ENCODE assay signal across 1 cellular context in the genomic region with DNA sequence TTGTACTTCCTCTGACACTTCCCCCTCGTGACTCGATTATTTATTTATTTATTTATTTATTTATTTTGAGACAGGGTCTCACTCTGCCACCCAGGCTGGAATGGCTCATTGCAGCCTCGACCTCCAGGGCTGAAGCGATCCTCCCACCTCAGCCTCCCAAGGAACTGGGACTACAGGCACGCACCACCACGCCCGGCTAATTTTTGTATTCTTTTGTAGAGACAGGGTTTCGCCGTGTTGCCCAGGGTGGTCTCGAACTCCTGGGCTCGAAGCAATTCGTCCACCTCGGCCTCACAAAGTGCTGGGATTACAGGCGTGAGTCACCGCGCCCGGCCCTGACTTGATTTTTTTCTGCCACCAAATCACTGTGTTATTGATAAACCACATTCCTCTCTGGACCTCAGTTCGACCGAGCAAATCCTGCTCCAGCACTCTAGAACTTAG.
TF ChIP-seq lines count a peak whose summit lies in the region.

No MANE protein-coding gene starts in this region.

TF ChIP-seq in HEK293, 187 proteins besides CTCF, POLR2A, EP300 and RAD21 (continued from another document):
- TF ChIP-seq, protein P1, sequence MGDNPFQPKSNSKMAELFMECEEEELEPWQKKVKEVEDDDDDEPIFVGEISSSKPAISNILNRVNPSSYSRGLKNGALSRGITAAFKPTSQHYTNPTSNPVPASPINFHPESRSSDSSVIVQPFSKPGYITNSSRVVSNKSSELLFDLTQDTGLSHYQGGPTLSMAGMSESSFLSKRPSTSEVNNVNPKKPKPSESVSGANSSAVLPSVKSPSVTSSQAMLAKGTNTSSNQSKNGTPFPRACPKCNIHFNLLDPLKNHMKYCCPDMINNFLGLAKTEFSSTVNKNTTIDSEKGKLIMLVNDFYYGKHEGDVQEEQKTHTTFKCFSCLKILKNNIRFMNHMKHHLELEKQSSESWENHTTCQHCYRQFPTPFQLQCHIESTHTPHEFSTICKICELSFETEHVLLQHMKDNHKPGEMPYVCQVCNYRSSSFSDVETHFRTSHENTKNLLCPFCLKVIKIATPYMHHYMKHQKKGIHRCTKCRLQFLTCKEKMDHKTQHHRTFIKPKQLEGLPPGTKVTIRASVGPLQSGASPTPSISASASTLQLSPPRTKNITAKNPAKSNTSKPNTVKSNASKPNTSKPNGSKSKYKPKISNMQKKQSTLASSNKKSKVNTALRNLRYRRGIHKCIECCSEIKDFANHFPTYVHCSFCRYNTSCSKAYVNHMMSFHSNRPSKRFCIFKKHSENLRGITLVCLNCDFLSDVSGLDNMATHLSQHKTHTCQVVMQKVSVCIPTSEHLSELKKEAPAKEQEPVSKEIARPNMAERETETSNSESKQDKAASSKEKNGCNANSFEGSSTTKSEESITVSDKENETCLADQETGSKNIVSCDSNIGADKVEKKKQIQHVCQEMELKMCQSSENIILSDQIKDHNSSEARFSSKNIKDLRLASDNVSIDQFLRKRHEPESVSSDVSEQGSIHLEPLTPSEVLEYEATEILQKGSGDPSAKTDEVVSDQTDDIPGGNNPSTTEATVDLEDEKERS (tag by site-specific recombination; IDR thresholded peaks at IDR 0.05), result 0 out of 2 replicates have a peak, but pooled peaks have one; percentile 17
- TF ChIP-seq ZNF600 (tag by site-specific recombination; IDR thresholded peaks at IDR 0.05) (0 out of 2 replicates have a peak, but pooled peaks have one; percentile 79), ZFP37 (tag by site-specific recombination; IDR thresholded peaks at IDR 0.05) (peak; percentile 29; the same call in 1 of the 2 replicates), ZNF501 (tag by site-specific recombination; IDR thresholded peaks at IDR 0.05) (0 out of 2 replicates have a peak, but pooled peaks have one; percentile 26), ZNF624 (tag by site-specific recombination; IDR thresholded peaks at IDR 0.05) (0 out of 2 replicates have a peak, but pooled peaks have one; percentile 30)
- TF ChIP-seq, protein P2, sequence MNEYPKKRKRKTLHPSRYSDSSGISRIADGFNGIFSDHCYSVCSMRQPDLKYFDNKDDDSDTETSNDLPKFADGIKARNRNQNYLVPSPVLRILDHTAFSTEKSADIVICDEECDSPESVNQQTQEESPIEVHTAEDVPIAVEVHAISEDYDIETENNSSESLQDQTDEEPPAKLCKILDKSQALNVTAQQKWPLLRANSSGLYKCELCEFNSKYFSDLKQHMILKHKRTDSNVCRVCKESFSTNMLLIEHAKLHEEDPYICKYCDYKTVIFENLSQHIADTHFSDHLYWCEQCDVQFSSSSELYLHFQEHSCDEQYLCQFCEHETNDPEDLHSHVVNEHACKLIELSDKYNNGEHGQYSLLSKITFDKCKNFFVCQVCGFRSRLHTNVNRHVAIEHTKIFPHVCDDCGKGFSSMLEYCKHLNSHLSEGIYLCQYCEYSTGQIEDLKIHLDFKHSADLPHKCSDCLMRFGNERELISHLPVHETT (tag by site-specific recombination; IDR thresholded peaks at IDR 0.05), result peak; percentile 15; the same call in 1 of the 2 replicates
TF ChIP-seq in HEK293: peak in this region for 13.
